In the genomic region with DNA sequence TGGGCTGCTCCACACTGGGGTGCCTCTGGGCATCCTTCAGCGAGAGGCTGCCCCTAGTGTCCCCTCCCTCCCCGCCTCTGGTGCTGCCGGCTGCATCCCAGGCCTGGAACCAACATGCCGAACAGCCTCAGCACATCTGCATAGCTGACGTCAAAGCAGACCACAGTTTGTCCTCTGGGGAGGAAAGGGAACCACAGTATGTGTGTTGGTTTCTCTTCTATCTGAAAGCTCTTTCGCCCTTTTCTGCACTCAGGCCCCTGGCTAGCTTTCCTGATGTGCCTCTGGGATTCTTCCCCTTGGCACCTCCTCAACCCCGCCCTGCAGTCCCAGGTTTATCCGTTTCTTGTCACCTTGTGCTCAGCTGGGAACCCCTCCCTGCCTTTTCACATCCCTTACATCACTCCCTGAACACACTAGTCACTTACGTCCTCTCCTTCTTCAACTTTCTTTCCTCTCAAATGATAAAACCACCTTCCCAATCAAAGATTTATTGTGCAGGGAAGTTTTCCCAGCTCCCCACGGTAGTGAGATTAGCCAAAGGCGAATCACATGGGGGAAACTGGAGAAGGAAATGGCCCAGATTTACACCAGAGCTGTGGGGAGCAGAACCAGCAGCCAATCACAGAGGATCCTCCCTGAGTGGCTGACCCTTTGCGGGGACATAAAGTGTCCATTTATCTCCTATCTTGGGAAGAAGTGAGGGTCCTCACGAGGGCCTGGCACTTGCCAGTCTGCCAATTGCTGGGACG, we compare ENCODE assay signal across 8 cellular contexts. TPM values are rescaled to one million over a fixed set of nuclear protein-coding genes. Genes with fewer than 3 reads are reported as not detected.
A peak's percentile ranks its signal among the peaks of the same experiment; 100 is the strongest.
DNase-seq lines count a peak whose midpoint lies in the region; ATAC-seq and TF ChIP-seq lines count a peak whose summit lies in the region.

No MANE protein-coding gene starts in this region.

- ATAC-seq in GM21360 (IDR thresholded peaks at IDR 0.05; ENCODE audit: unreplicated experiment) (peak; percentile 99), HG03457 (IDR thresholded peaks at IDR 0.05; ENCODE audit: unreplicated experiment) (peak; percentile 99), omental fat pad (ENCODE audit: low FRiP score) (no peak)

- TF ChIP-seq CTCF in omental fat pad (IDR thresholded peaks at IDR 0.05), result no peak

- DNase-seq in ELR (ENCODE audit: low read depth) (peak; percentile 25), mucosa of gallbladder (ENCODE audit: low spot score) (peak; percentile 67), omental fat pad (ENCODE audit: low spot score) (no peak), NCI-H2171 (lab: John Stamatoyannopoulos, UW) (no peak), SW480 (ENCODE audit: low spot score) (no peak)
- peak; percentile 0 for DNase-seq in activated T-helper 9 cell treated with anti-CD3 and anti-CD28 coated beads, Interleukin-2, amount 50 U/mL, for 16 hours (ENCODE audit: low read depth)

RNA-seq across cellular contexts. Expression of a gene that starts 35.6 kb away (rescaled TPM):
- 66.8 TPM for total RNA-seq in mucosa of gallbladder
- total RNA-seq in omental fat pad, result 100 to 1,000 TPM in 1 of 4 donors, 10 to 100 TPM in 3; 52.5 to 113 (median 72.1) TPM

RNA-seq across cellular contexts. Expression of a gene that starts 37.2 kb away (rescaled TPM):
- total RNA-seq in mucosa of gallbladder, result 2.5 TPM
- not detected for total RNA-seq in omental fat pad

Comparison
In these comparisons a context has a peak if more than half of its experiments do, and no peak if none do; other contexts are left out.
1. DNase-seq: peak in ELR (single experiment), activated T-helper 9 cell treated with anti-CD3 and anti-CD28 coated beads, Interleukin-2, amount 50 U/mL, for 16 hours (single experiment) and mucosa of gallbladder (single experiment); none in omental fat pad (single experiment), NCI-H2171 (single experiment) and SW480 (single experiment).